20 cellular contexts compared by ENCODE assay signal in genomic region chr12:76781321-76781720, GRCh38. TPM values are rescaled to one million over a fixed set of nuclear protein-coding genes. Genes with fewer than 3 reads are reported as not detected.
DNase-seq lines count a peak whose midpoint lies in the region; ATAC-seq and TF ChIP-seq lines count a peak whose summit lies in the region.
"Had no signal": no experiment of that assay in that cellular context is flagged by ENCODE, and none has a peak within 500 bp of the region (broad histone marks: within the 10 kb centered on the region; RNA-seq: fewer than 3 reads in every experiment).

No MANE protein-coding gene starts in this region.

- no peaks in the 10 kb centered on the region for H3K27me3 ChIP-seq in breast epithelium
- no peaks in the 10 kb centered on the region for H3K27me3 ChIP-seq in mammary epithelial cell (ENCODE audit: insufficient read depth, low read length)
- no peaks in the 10 kb centered on the region for H3K27me3 ChIP-seq in adrenal gland
- no peaks in the 10 kb centered on the region for H3K27me3 ChIP-seq in psoas muscle (ENCODE audit: insufficient read depth in 3 of 3, low read length in 2 of 3)
- H3K27me3 ChIP-seq: BLaER1 treated with 17β-estradiol and CSF1 and Interleukin-3, amounts not matched to agents 10 nM and 100 nM had no signal

- BruUV-seq in mammary epithelial cell (replicated peaks; lab: Mats Ljungman, UMichigan), result no TSS peak

- no peaks in the 10 kb centered on the region for H3K4me1 ChIP-seq in breast epithelium
- H3K4me1 ChIP-seq in mammary epithelial cell (ENCODE audit: insufficient read depth, low read length), result peaks cover 8% of the 10 kb centered on the region
- H3K4me1 ChIP-seq in adrenal gland (replicated peaks in 1 of 2), result peaks cover 10 to 85% of the 10 kb centered on the region in 2 donors
- peaks cover 72% of the 10 kb centered on the region for H3K4me1 ChIP-seq in psoas muscle

- CTCF ChIA-PET in mammary epithelial cell (lab: Charles Lee; ENCODE audit: low non-redundant PET), result no interaction called here

- H3K9me3 ChIP-seq in breast epithelium, result no peaks in the 10 kb centered on the region
- H3K9me3 ChIP-seq in mammary epithelial cell (replicated peaks; ENCODE audit: insufficient read depth, low read length), result no peaks in the 10 kb centered on the region
- H3K9me3 ChIP-seq in adrenal gland (replicated peaks in 1 of 3), result no peaks in the 10 kb centered on the region
- no peaks in the 10 kb centered on the region for H3K9me3 ChIP-seq in psoas muscle

- peaks cover 89% of the 10 kb centered on the region for H3K79me2 ChIP-seq in mammary epithelial cell (ENCODE audit: insufficient read depth, low read length)

- H3K4me2 ChIP-seq in mammary epithelial cell (ENCODE audit: insufficient read depth, low read depth, low read length), result no peak overlapping the region
- H3K4me2 ChIP-seq: PC-9 had no signal

- 97% methylated on average over 3 of the region's 3 CpGs for WGBS in mammary epithelial cell (ENCODE audit: low coverage, missing lambda C conversion rate)
- WGBS in adrenal gland, 4 donors, result 51 to 65% (median 58%) methylated on average over 3 of the region's 3 CpGs
- WGBS in psoas muscle, 3 donors, result 67 to 74% (median 73%) methylated on average over 3 of the region's 3 CpGs

- no peak for ATAC-seq in psoas muscle
- ATAC-seq: GM12878 had no signal

- H3K27ac ChIP-seq in breast epithelium (peak overlapping the region; percentile 26 to 54), mammary epithelial cell (ENCODE audit: insufficient read depth, low read depth, low read length) (no peak overlapping the region), adrenal gland (peak overlapping the region in 3 of 5 donors; percentile 30 to 84 (median 31)), psoas muscle (peak overlapping the region; percentile 24)
- H3K27ac ChIP-seq: BLaER1 treated with 17β-estradiol and CSF1 and Interleukin-3, amounts not matched to agents 10 nM and 100 nM; GM23248; PC-9 had no signal

- H4K20me1 ChIP-seq in mammary epithelial cell (ENCODE audit: insufficient read depth, low read length), result no peaks in the 10 kb centered on the region

- H3K4me3 ChIP-seq in breast epithelium (no peak overlapping the region), mammary epithelial cell (replicated peaks in 1 of 3; ENCODE audit: insufficient read depth in 1 of 3, low read depth in 2 of 3, low read length in 3 of 3) (no peak overlapping the region), adrenal gland (no peak overlapping the region), psoas muscle (no peak overlapping the region)
- H3K4me3 ChIP-seq: BLaER1 treated with 17β-estradiol and CSF1 and Interleukin-3, amounts not matched to agents 10 nM and 100 nM; GM12878; GM23248; PC-9 had no signal

- TF ChIP-seq POLR2A in breast epithelium (IDR thresholded peaks at IDR 0.05), result no peak
- TF ChIP-seq POLR2A in adrenal gland (IDR thresholded peaks at IDR 0.05), result no peak

- DNase-seq in breast epithelium (ENCODE audit: low spot score in 2 of 2), result no peak
- no peak for DNase-seq in mammary epithelial cell
- DNase-seq in adrenal gland, result no peak
- DNase-seq in iPS-NIHi11 (ENCODE audit: low spot score), result peak; percentile 10
- DNase-seq in psoas muscle, result no peak
- no peak for DNase-seq in NCI-H69 (lab: John Stamatoyannopoulos, UW)
- no peak for DNase-seq in NCI-H2196 treated with DMSO at 0.1 percent for 48 hours (lab: John Stamatoyannopoulos, UW; ENCODE audit: unreplicated experiment)
- no peak for DNase-seq in NCI-H446 (lab: John Stamatoyannopoulos, UW)
- DNase-seq: DMS 273 treated with DMSO at 0.1 percent for 48 hours, GDM1, GM23248, KG1, NCI-H1048, NCI-H1436 treated with DMSO at 0.1 percent for 48 hours, NCI-H2081 treated with DMSO at 0.1 percent for 48 hours, NCI-H2227 treated with DMSO at 0.1 percent for 48 hours, NCI-H526 treated with DMSO at 0.1 percent for 48 hours, PC-9 had no signal

- dilution Hi-C loops in mammary epithelial cell (cut with HindIII; ENCODE audit: low sequenced_read_pairs), result no loop called here

- no peaks in the 10 kb centered on the region for H3K36me3 ChIP-seq in breast epithelium
- no peaks in the 10 kb centered on the region for H3K36me3 ChIP-seq in mammary epithelial cell (ENCODE audit: insufficient read depth, low read length)
- H3K36me3 ChIP-seq in adrenal gland (replicated peaks in 1 of 2), result no peaks in the 10 kb centered on the region
- no peaks in the 10 kb centered on the region for H3K36me3 ChIP-seq in psoas muscle (ENCODE audit: insufficient read depth in 1 of 2, low read depth in 1 of 2)

- intact Hi-C loops in breast epithelium (cut with DNase I; ENCODE audit: low total_unique reads), result loop anchor here (10.0 kb wide), 1 partner anchor 157 kb away; no protein-coding TSS in a partner anchor
- intact Hi-C loops in mammary epithelial cell (cut with micrococcal nuclease), result no loop called here
- intact Hi-C loops in adrenal gland (cut with DNase I), result no loop called here
- intact Hi-C loops in psoas muscle (cut with DNase I), result no loop called here

- TF ChIP-seq CTCF in breast epithelium (IDR thresholded peaks at IDR 0.05) (no peak), mammary epithelial cell (conservative IDR thresholded peaks at IDR 0.05 in 1 of 2, IDR thresholded peaks at IDR 0.05 in 1 of 2; ENCODE audit: extremely low read depth in 1 of 2, insufficient read depth in 1 of 2, low read depth in 1 of 2, low read length in 2 of 2) (no peak), adrenal gland (IDR thresholded peaks at IDR 0.05) (no peak), psoas muscle (IDR thresholded peaks at IDR 0.05) (no peak)

- no peak overlapping the region for H2AFZ ChIP-seq in mammary epithelial cell (ENCODE audit: low read depth, low read length)
- H2AFZ ChIP-seq: GM23248, PC-9 had no signal

- in situ Hi-C loops in mammary epithelial cell (cut with MboI; ENCODE audit: low sequenced_read_pairs in 2 of 2), result no loop called here

- H3K9ac ChIP-seq in mammary epithelial cell (ENCODE audit: insufficient read depth, low read length), result no peak overlapping the region
- H3K9ac ChIP-seq: BLaER1 treated with 17β-estradiol and CSF1 and Interleukin-3, amounts not matched to agents 10 nM and 100 nM; GM23248 had no signal

RNA-seq across cellular contexts. Expression of gene ZDHHC17, which starts 17.4 kb away (rescaled TPM):
- total RNA-seq in breast epithelium (10 to 100 TPM; 51.8 to 86.1 (median 67.2) TPM), mammary epithelial cell (10 to 100 TPM; 22.8 to 37.5 TPM), adrenal gland (100 to 1,000 TPM in 1 of 8 donors, 10 to 100 TPM in 7; 22.3 to 102 (median 35.0) TPM), psoas muscle (10 to 100 TPM; 20.2 to 22.7 (median 21.1) TPM)
- polyA plus RNA-seq in mammary epithelial cell (8.3 TPM), adrenal gland (10 to 100 TPM; 17.7 to 25.7 (median 24.1) TPM), psoas muscle (10 to 100 TPM in 1 of 3 donors, 1 to 10 TPM in 2; 7.8 to 10.9 (median 8.4) TPM)
- polyA minus RNA-seq in mammary epithelial cell, result 27.3 TPM
